8 cellular contexts compared by ENCODE assay signal in genomic region chr9:2158111-2158610, GRCh38.
DNase-seq lines count a peak whose midpoint lies in the region; ATAC-seq and TF ChIP-seq lines count a peak whose summit lies in the region.

No MANE protein-coding gene starts in this region.

- DNase-seq in DMS79 treated with DMSO at 0.1 percent for 48 hours (lab: John Stamatoyannopoulos, UW), result peak; percentile 41
- DNase-seq in KBM-7, result peak; percentile 91
- DNase-seq in SW480 (ENCODE audit: low spot score), result peak; percentile 62
- DNase-seq in central memory CD4-positive, alpha-beta T cell, result peak; percentile 65
- DNase-seq in kidney epithelial cell (ENCODE audit: low read depth), result peak; percentile 47
- DNase-seq in stimulated activated CD4-positive, alpha-beta T cell treated with anti-CD3 and anti-CD28 coated beads, Interleukin-12 subunit alpha, Interleukin-12 subunit beta, amount 100 ng/mL, for 48 hours (ENCODE audit: low read depth in 2 of 3, low spot score in 1 of 3), result peak in 2 of 3 donors; percentile 9 to 30
- DNase-seq in NCI-H1694 (lab: John Stamatoyannopoulos, UW), result no peak

- H3K4me3 ChIP-seq in kidney epithelial cell (ENCODE audit: low read depth, low read length), result peak overlapping the region; percentile 36

- peak; percentile 17 for TF ChIP-seq CTCF in kidney epithelial cell (IDR thresholded peaks at IDR 0.05; ENCODE audit: insufficient read depth, low read length, poor library complexity, severe bottlenecking)

- ATAC-seq in GM21619 (IDR thresholded peaks at IDR 0.05; ENCODE audit: unreplicated experiment), result peak; percentile 56

- in situ Hi-C loops in KBM-7 (cut with MboI; ENCODE audit: low pct_unique_long_range_greater_than_20kb, low sequenced_read_pairs), result no loop called here

- no peaks in the 10 kb centered on the region for H3K27me3 ChIP-seq in kidney epithelial cell (ENCODE audit: control insufficient read depth, insufficient read depth, low read length)

- no peaks in the 10 kb centered on the region for H3K36me3 ChIP-seq in kidney epithelial cell (ENCODE audit: control insufficient read depth, insufficient read depth, low read length)
